Comparison of ENCODE assay signal across 25 cellular contexts in genomic region chr20:44456611-44457010, GRCh38.
"Had no signal": no experiment of that assay in that cellular context is flagged by ENCODE, and none has a peak within 500 bp of the region (broad histone marks: within the 10 kb centered on the region; RNA-seq: fewer than 3 reads in every experiment).

No MANE protein-coding gene starts in this region.

- H3K27me3 ChIP-seq: heart right ventricle, ovary, right atrium auricular region, stomach, testis, thyroid gland, transverse colon, upper lobe of left lung, vagina had no signal

- H3K4me1 Mint-ChIP-seq: immature natural killer cell; mesothelial cell of epicardium; naive thymus-derived CD4-positive, alpha-beta T cell; stimulated activated effector memory CD8-positive, alpha-beta T cell treated with anti-CD3 and anti-CD28 coated beads, Interleukin-12 subunit alpha, Interleukin-12 subunit beta, amount 100 ng/mL, for 72 hours had no signal

- H3K9me3 ChIP-seq: heart right ventricle, left ventricle myocardium inferior, ovary, right atrium auricular region, spleen, stomach, testis, thyroid gland, transverse colon, upper lobe of left lung, vagina had no signal

- H3K4me3 ChIP-seq: heart right ventricle, left ventricle myocardium inferior, lung, ovary, right atrium auricular region, skin epidermis, spleen, stomach, testis, thyroid gland, transverse colon, upper lobe of left lung, vagina had no signal

- FAIRE-seq: islet of Langerhans had no signal

- H3K27ac ChIP-seq: heart right ventricle, left ventricle myocardium inferior, ovary, right atrium auricular region, skin epidermis, spleen, stomach, testis, thyroid gland, upper lobe of left lung, vagina had no signal

- H3K36me3 Mint-ChIP-seq: immature natural killer cell; mesothelial cell of epicardium; naive thymus-derived CD4-positive, alpha-beta T cell; natural killer cell treated with Interleukin-12 subunit alpha and Interleukin-12 subunit beta and Interleukin-15 and Interleukin-18, amount 100 ng/mL, for 72 hours; stimulated activated effector memory CD8-positive, alpha-beta T cell treated with anti-CD3 and anti-CD28 coated beads, Interleukin-12 subunit alpha, Interleukin-12 subunit beta, amount 100 ng/mL, for 72 hours had no signal

- H3K4me1 ChIP-seq: left ventricle myocardium inferior, right atrium auricular region, stomach, testis, thyroid gland, vagina had no signal

- ATAC-seq: heart right ventricle; naive thymus-derived CD4-positive, alpha-beta T cell; natural killer cell treated with Interleukin-12 subunit alpha and Interleukin-12 subunit beta and Interleukin-15 and Interleukin-18, amount 100 ng/mL, for 72 hours; sciatic nerve; stimulated activated effector memory CD8-positive, alpha-beta T cell treated with anti-CD3 and anti-CD28 coated beads, Interleukin-12 subunit alpha, Interleukin-12 subunit beta, amount 100 ng/mL, for 72 hours; stimulated activated naive CD8-positive, alpha-beta T cell treated with anti-CD3 and anti-CD28 coated beads, Interleukin-15, Interleukin-2, amounts not matched to agents 100 U/mL and 50 U/mL, for 24 hours had no signal

- H3K27me3 Mint-ChIP-seq: progenitor cell of endocrine pancreas had no signal

- DNase-seq: heart right ventricle; hypothalamus; immature natural killer cell; left ventricle myocardium inferior; mesendoderm; naive thymus-derived CD4-positive, alpha-beta T cell; ovary; spleen; stimulated activated CD4-positive, alpha-beta T cell treated with anti-CD3 and anti-CD28 coated beads, Interleukin-4, amount 100 ng/mL, for 24 hours; stimulated activated naive CD8-positive, alpha-beta T cell treated with anti-CD3 and anti-CD28 coated beads, Interleukin-15, Interleukin-2, amounts not matched to agents 100 U/mL and 50 U/mL, for 24 hours; stomach; testis; thyroid gland; upper lobe of left lung had no signal

- H3K4me3 Mint-ChIP-seq: immature natural killer cell; mesothelial cell of epicardium; naive thymus-derived CD4-positive, alpha-beta T cell; natural killer cell treated with Interleukin-12 subunit alpha and Interleukin-12 subunit beta and Interleukin-15 and Interleukin-18, amount 100 ng/mL, for 72 hours; stimulated activated effector memory CD8-positive, alpha-beta T cell treated with anti-CD3 and anti-CD28 coated beads, Interleukin-12 subunit alpha, Interleukin-12 subunit beta, amount 100 ng/mL, for 72 hours had no signal

- H3K9me3 Mint-ChIP-seq: immature natural killer cell; mesothelial cell of epicardium; naive thymus-derived CD4-positive, alpha-beta T cell; natural killer cell treated with Interleukin-12 subunit alpha and Interleukin-12 subunit beta and Interleukin-15 and Interleukin-18, amount 100 ng/mL, for 72 hours; stimulated activated effector memory CD8-positive, alpha-beta T cell treated with anti-CD3 and anti-CD28 coated beads, Interleukin-12 subunit alpha, Interleukin-12 subunit beta, amount 100 ng/mL, for 72 hours had no signal

- H3K36me3 ChIP-seq: heart right ventricle, left ventricle myocardium inferior, ovary, right atrium auricular region, spleen, stomach, thyroid gland, transverse colon, upper lobe of left lung, vagina had no signal
